In genomic region chr3:152769523-152769922, GRCh38 we compare ENCODE assay signal across 14 cellular contexts.
DNase-seq lines count a peak whose midpoint lies in the region; ATAC-seq and TF ChIP-seq lines count a peak whose summit lies in the region.
"Had no signal": no experiment of that assay in that cellular context is flagged by ENCODE, and none has a peak within 500 bp of the region (broad histone marks: within the 10 kb centered on the region; RNA-seq: fewer than 3 reads in every experiment).

No MANE protein-coding gene starts in this region.

- H3K36me3 ChIP-seq in neural cell (ENCODE audit: insufficient read depth, low read length) (no peaks in the 10 kb centered on the region), HAP-1 (replicated peaks) (no peaks in the 10 kb centered on the region), prostate gland (no peaks in the 10 kb centered on the region)

- peak; percentile 55 for DNase-seq in NOMO-1 treated with DMSO at 0.1 percent for 48 hours (lab: John Stamatoyannopoulos, UW; ENCODE audit: unreplicated experiment)
- DNase-seq in NOMO-1 treated with dmso at 0.1 percent for 144 hours (lab: John Stamatoyannopoulos, UW; ENCODE audit: unreplicated experiment): no peak
- DNase-seq in type B pancreatic cell (ENCODE audit: extremely low spot score, unreplicated experiment): no peak
- DNase-seq in HAP-1 (ENCODE audit: low spot score in 2 of 2): no peak
- DNase-seq in prostate gland (ENCODE audit: low spot score): no peak
- DNase-seq: activated CD4-positive, alpha-beta memory T cell treated with anti-CD3 and anti-CD28 coated beads for 36 hours; DMS79 treated with DMSO at 0.1 percent for 48 hours; kidney; NCI-H524; stimulated activated CD4-positive, alpha-beta T cell treated with anti-CD3 and anti-CD28 coated beads, Interleukin-2, amount 100 ng/mL, for 24 hours had no signal

- no peak for TF ChIP-seq RAD21 in neural cell (conservative IDR thresholded peaks at IDR 0.05)

- H3K4me3 ChIP-seq in neural cell (ENCODE audit: low read length): no peak overlapping the region
- H3K4me3 ChIP-seq in HAP-1: no peak overlapping the region
- H3K4me3 ChIP-seq in prostate gland: no peak overlapping the region

- TF ChIP-seq CTCF in neural cell (IDR thresholded peaks at IDR 0.05; ENCODE audit: poor library complexity, severe bottlenecking): no peak
- no peak for TF ChIP-seq CTCF in type B pancreatic cell (conservative IDR thresholded peaks at IDR 0.05)
- no peak for TF ChIP-seq CTCF in prostate gland (IDR thresholded peaks at IDR 0.05)

- intact Hi-C loops in prostate gland (cut with DNase I): no loop called here

- no peaks in the 10 kb centered on the region for H3K4me1 Mint-ChIP-seq in type B pancreatic cell (ENCODE audit: unreplicated experiment)

- H3K9me3 ChIP-seq in neural cell (ENCODE audit: low read length) (peaks cover 6% of the 10 kb centered on the region), HAP-1 (no peaks in the 10 kb centered on the region), prostate gland (no peaks in the 10 kb centered on the region)

- no peak overlapping the region for H2AFZ ChIP-seq in neural cell (ENCODE audit: low read depth, low read length)

- peak overlapping the region; percentile 67 for H3K27ac ChIP-seq in neural cell (ENCODE audit: low read length)
- H3K27ac ChIP-seq in prostate gland: no peak overlapping the region

- H3K27ac Mint-ChIP-seq in type B pancreatic cell: no peak overlapping the region
- H3K27ac Mint-ChIP-seq: activated CD4-positive, alpha-beta memory T cell treated with anti-CD3 and anti-CD28 coated beads for 36 hours had no signal

- TF ChIP-seq POLR2A in prostate gland (IDR thresholded peaks at IDR 0.05): no peak

- in situ Hi-C loops in HAP-1 (cut with MboI; ENCODE audit: low sequenced_read_pairs): no loop called here

- H3K27me3 Mint-ChIP-seq in type B pancreatic cell: no peaks in the 10 kb centered on the region
- H3K27me3 Mint-ChIP-seq: activated CD4-positive, alpha-beta memory T cell treated with anti-CD3 and anti-CD28 coated beads for 36 hours had no signal

- no peaks in the 10 kb centered on the region for H4K20me1 ChIP-seq in neural cell (ENCODE audit: insufficient read depth)

- H3K27me3 ChIP-seq in neural cell (ENCODE audit: insufficient read depth, low read depth, low read length) (no peaks in the 10 kb centered on the region), HAP-1 (ENCODE audit: low read depth) (no peaks in the 10 kb centered on the region), prostate gland (replicated peaks; ENCODE audit: insufficient read depth) (no peaks in the 10 kb centered on the region)

- H3K9ac ChIP-seq in neural cell (ENCODE audit: low read length): no peak overlapping the region

- H3F3A ChIP-seq in neural cell (ENCODE audit: insufficient read depth, low read length, poor library complexity, severe bottlenecking): no peaks in the 10 kb centered on the region

- TF ChIP-seq EP300 in neural cell (conservative IDR thresholded peaks at IDR 0.05; ENCODE audit: poor library complexity, severe bottlenecking): peak; percentile 95

- H3K36me3 Mint-ChIP-seq in type B pancreatic cell: peaks cover 3% of the 10 kb centered on the region
- H3K36me3 Mint-ChIP-seq: activated CD4-positive, alpha-beta memory T cell treated with anti-CD3 and anti-CD28 coated beads for 36 hours had no signal

- peaks cover 10% of the 10 kb centered on the region for H3K9me3 Mint-ChIP-seq in type B pancreatic cell

- no peaks in the 10 kb centered on the region for H3K79me2 ChIP-seq in neural cell (replicated peaks; ENCODE audit: insufficient read depth, low read length)

- H3K4me2 ChIP-seq in neural cell (ENCODE audit: low read length): peak overlapping the region; percentile 18

- ATAC-seq in HG02588 (IDR thresholded peaks at IDR 0.05; ENCODE audit: unreplicated experiment) (peak; percentile 80), HG03520 (IDR thresholded peaks at IDR 0.05; ENCODE audit: unreplicated experiment) (peak; percentile 91)
- ATAC-seq: SK-N-SH treated with all-trans-retinoic acid at 6 μM for 48 hours had no signal

- no peak overlapping the region for H3K4me3 Mint-ChIP-seq in type B pancreatic cell
- H3K4me3 Mint-ChIP-seq: activated CD4-positive, alpha-beta memory T cell treated with anti-CD3 and anti-CD28 coated beads for 36 hours had no signal

- no peaks in the 10 kb centered on the region for H3K9me2 ChIP-seq in neural cell (ENCODE audit: insufficient read depth, low read length)

- peaks cover 9% of the 10 kb centered on the region for H3K4me1 ChIP-seq in HAP-1
- no peaks in the 10 kb centered on the region for H3K4me1 ChIP-seq in prostate gland (replicated peaks)

TF ChIP-seq in neural cell, 6 proteins besides CTCF, POLR2A, EP300 and RAD21:
- TF ChIP-seq, protein P1, sequence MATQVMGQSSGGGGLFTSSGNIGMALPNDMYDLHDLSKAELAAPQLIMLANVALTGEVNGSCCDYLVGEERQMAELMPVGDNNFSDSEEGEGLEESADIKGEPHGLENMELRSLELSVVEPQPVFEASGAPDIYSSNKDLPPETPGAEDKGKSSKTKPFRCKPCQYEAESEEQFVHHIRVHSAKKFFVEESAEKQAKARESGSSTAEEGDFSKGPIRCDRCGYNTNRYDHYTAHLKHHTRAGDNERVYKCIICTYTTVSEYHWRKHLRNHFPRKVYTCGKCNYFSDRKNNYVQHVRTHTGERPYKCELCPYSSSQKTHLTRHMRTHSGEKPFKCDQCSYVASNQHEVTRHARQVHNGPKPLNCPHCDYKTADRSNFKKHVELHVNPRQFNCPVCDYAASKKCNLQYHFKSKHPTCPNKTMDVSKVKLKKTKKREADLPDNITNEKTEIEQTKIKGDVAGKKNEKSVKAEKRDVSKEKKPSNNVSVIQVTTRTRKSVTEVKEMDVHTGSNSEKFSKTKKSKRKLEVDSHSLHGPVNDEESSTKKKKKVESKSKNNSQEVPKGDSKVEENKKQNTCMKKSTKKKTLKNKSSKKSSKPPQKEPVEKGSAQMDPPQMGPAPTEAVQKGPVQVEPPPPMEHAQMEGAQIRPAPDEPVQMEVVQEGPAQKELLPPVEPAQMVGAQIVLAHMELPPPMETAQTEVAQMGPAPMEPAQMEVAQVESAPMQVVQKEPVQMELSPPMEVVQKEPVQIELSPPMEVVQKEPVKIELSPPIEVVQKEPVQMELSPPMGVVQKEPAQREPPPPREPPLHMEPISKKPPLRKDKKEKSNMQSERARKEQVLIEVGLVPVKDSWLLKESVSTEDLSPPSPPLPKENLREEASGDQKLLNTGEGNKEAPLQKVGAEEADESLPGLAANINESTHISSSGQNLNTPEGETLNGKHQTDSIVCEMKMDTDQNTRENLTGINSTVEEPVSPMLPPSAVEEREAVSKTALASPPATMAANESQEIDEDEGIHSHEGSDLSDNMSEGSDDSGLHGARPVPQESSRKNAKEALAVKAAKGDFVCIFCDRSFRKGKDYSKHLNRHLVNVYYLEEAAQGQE (IDR thresholded peaks at IDR 0.05; ENCODE audit: borderline replicate concordance): peak; percentile 51
- TF ChIP-seq TAF1 (IDR thresholded peaks at IDR 0.05; ENCODE audit: low read depth) (no peak), POLR2AphosphoS5 (IDR thresholded peaks at IDR 0.05) (peak; percentile 71)
